Comparison of ENCODE assay signal across 14 cellular contexts in the genomic region with DNA sequence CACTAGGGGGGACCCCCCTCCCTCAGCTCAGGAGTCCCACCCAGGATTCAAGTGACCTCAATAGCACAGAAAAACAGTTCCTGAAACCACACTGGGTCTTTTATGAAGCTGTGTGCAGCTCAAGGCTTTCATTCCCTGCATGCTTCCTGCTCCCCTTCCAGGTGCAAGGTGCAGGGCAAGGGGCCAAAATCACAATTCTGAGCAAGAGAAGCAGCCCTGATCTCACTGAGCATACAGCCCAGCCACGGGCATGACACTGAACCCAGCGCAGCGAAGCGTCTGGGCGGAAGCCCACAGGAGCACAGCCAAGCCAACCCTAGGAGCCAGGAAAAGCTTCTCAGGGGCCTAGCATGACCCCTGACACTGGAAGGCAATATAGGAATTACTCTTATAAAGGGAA.
DNase-seq lines count a peak whose midpoint lies in the region; ATAC-seq and TF ChIP-seq lines count a peak whose summit lies in the region.
"Had no signal": no experiment of that assay in that cellular context is flagged by ENCODE, and none has a peak within 500 bp of the region (broad histone marks: within the 10 kb centered on the region; RNA-seq: fewer than 3 reads in every experiment).

No MANE protein-coding gene starts in this region.

- H3K4me3 ChIP-seq in sigmoid colon: no peak overlapping the region
- H3K4me3 ChIP-seq: A549 had no signal

- WGBS in sigmoid colon, 2 donors: 83 to 89% methylated on average over 5 of the region's 5 CpGs

- no peak for TF ChIP-seq EP300 in sigmoid colon (IDR thresholded peaks at IDR 0.05)

- DNase-seq in DMS153 (lab: John Stamatoyannopoulos, UW) (peak; percentile 64), NCI-H1092 treated with DMSO at 0.1 percent for 48 hours (lab: John Stamatoyannopoulos, UW) (peak; percentile 40), NCI-H2196 treated with DMSO at 0.1 percent for 48 hours (lab: John Stamatoyannopoulos, UW; ENCODE audit: unreplicated experiment) (peak; percentile 64), sigmoid colon (peak; percentile 22), NAMALWA (ENCODE audit: low spot score) (no peak)
- DNase-seq in stimulated activated CD4-positive, alpha-beta T cell treated with anti-CD3 and anti-CD28 coated beads, Interleukin-2, amount 100 ng/mL, for 48 hours: no peak
- DNase-seq: BE2C; Caco-2; CD8-positive, alpha-beta memory T cell; EL; GOT3; H9 had no signal

- no peak for TF ChIP-seq POLR2A in sigmoid colon (IDR thresholded peaks at IDR 0.05)

- intact Hi-C loops in sigmoid colon (cut with DNase I): no loop called here

- H3K27me3 ChIP-seq in sigmoid colon: peaks cover 0 to 7% (median 0%) of the 10 kb centered on the region in 3 donors
- H3K27me3 ChIP-seq: BE2C had no signal

- H3K36me3 ChIP-seq in sigmoid colon: no peaks in the 10 kb centered on the region
- H3K36me3 ChIP-seq: BE2C had no signal

- H3K9me3 ChIP-seq in sigmoid colon: no peaks in the 10 kb centered on the region
- H3K9me3 ChIP-seq: A549, Caco-2 had no signal

- TF ChIP-seq CTCF in sigmoid colon (IDR thresholded peaks at IDR 0.05): no peak

- H3K27ac ChIP-seq in sigmoid colon: no peak overlapping the region
- H3K27ac ChIP-seq: A549 had no signal

- no peaks in the 10 kb centered on the region for H3K4me1 ChIP-seq in sigmoid colon
- H3K4me1 ChIP-seq: A549, BE2C, Caco-2 had no signal

- ATAC-seq in GM21723 (IDR thresholded peaks at IDR 0.05; ENCODE audit: unreplicated experiment): no peak
- ATAC-seq: A549 had no signal

Comparison
In these comparisons a context has a peak if more than half of its experiments do, and no peak if none do; other contexts are left out.
1. DNase-seq: peak in DMS153 (single experiment), NCI-H1092 treated with DMSO at 0.1 percent for 48 hours (single experiment), NCI-H2196 treated with DMSO at 0.1 percent for 48 hours (single experiment) and sigmoid colon (single experiment); none in stimulated activated CD4-positive, alpha-beta T cell treated with anti-CD3 and anti-CD28 coated beads, Interleukin-2, amount 100 ng/mL, for 48 hours (0 of 2) and NAMALWA (single experiment).